Comparison of ENCODE assay signal across 9 cellular contexts in the genomic region with DNA sequence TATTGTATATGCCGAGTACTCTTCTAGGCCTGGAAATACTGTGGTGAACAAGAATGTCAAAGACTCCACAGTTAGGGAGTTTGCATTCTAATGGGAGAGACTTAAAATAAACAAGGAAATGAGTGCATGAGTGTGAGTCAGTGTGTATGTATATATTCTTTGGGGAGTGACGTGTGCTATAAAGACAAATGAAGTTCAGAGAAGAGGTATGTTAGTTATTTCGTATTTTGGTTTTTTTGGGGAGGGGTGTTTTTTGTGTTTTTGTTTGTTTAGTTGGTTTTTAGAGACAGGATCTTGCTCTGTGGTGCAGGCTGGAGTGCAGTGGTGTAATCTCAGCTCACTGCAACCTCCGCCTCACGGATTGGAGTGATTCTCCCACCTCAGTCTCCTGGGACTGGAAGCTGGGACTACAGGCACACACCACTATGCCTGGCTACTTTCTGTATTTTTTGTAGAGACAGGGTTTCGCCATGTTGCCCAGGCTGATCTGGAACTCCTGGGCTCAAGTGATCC.
DNase-seq lines count a peak whose midpoint lies in the region; ATAC-seq and TF ChIP-seq lines count a peak whose summit lies in the region.
"Had no signal": no experiment of that assay in that cellular context is flagged by ENCODE, and none has a peak within 500 bp of the region (broad histone marks: within the 10 kb centered on the region; RNA-seq: fewer than 3 reads in every experiment).

No MANE protein-coding gene starts in this region.

- no peak for ATAC-seq in HG02678 (IDR thresholded peaks at IDR 0.05; ENCODE audit: unreplicated experiment)

- no peaks in the 10 kb centered on the region for H3K27me3 ChIP-seq in mucosa of rectum (ENCODE audit: control insufficient read depth in 2 of 2, insufficient read depth in 2 of 2, low read length in 2 of 2)

- H3K27ac ChIP-seq in mucosa of rectum (ENCODE audit: low read depth in 2 of 2, low read length in 2 of 2): peak overlapping the region; percentile 80 to 88

- H3K9me3 ChIP-seq in mucosa of rectum (ENCODE audit: control insufficient read depth in 2 of 2, low read length in 2 of 2): no peaks in the 10 kb centered on the region

- peak; percentile 90 for DNase-seq in AG10803 (ENCODE audit: low read depth)
- peak; percentile 85 for DNase-seq in M059J (ENCODE audit: low read depth)
- peak; percentile 61 to 97 for DNase-seq in cardiac fibroblast (ENCODE audit: low read depth in 2 of 2)
- no peak for DNase-seq in posterior cingulate gyrus
- DNase-seq in globus pallidus (ENCODE audit: low spot score): no peak
- DNase-seq in effector CD4-positive, alpha-beta T cell: no peak
- DNase-seq: mesendoderm had no signal

- H3K4me1 ChIP-seq in mucosa of rectum (ENCODE audit: control insufficient read depth in 2 of 2, insufficient read depth in 2 of 2, low read length in 2 of 2): peaks cover 20 to 33% of the 10 kb centered on the region in 2 donors

- intact Hi-C loops in posterior cingulate gyrus (cut with DNase I): no loop called here

- H3K9ac ChIP-seq in mucosa of rectum (ENCODE audit: low read depth in 1 of 2, low read length in 2 of 2): peak overlapping the region; percentile 18 to 34

- H3K4me3 ChIP-seq in AG10803 (ENCODE audit: low read length): no peak overlapping the region
- no peak overlapping the region for H3K4me3 ChIP-seq in cardiac fibroblast (replicated peaks in 1 of 2; ENCODE audit: low read depth in 2 of 2, low read length in 2 of 2)
- H3K4me3 ChIP-seq in mucosa of rectum (ENCODE audit: low read length in 2 of 2): peak overlapping the region; percentile 18 to 38

- TF ChIP-seq CTCF in AG10803 (conservative IDR thresholded peaks at IDR 0.05; ENCODE audit: low read length): no peak
- TF ChIP-seq CTCF in cardiac fibroblast (IDR thresholded peaks at IDR 0.05; ENCODE audit: low read depth, low read length): no peak

- no peaks in the 10 kb centered on the region for H3K36me3 ChIP-seq in mucosa of rectum (ENCODE audit: control insufficient read depth in 2 of 2, insufficient read depth in 2 of 2, low read length in 2 of 2)

Comparison
In these comparisons a context has a peak if more than half of its experiments do, and no peak if none do; other contexts are left out.
1. DNase-seq: peak in AG10803 (single experiment), M059J (single experiment) and cardiac fibroblast (2 of 2); none in posterior cingulate gyrus (0 of 10), globus pallidus (single experiment) and effector CD4-positive, alpha-beta T cell (single experiment).
2. H3K4me3 ChIP-seq: peak in mucosa of rectum (2 of 2); none in AG10803 (single experiment) and cardiac fibroblast (0 of 2).